In the genomic region with DNA sequence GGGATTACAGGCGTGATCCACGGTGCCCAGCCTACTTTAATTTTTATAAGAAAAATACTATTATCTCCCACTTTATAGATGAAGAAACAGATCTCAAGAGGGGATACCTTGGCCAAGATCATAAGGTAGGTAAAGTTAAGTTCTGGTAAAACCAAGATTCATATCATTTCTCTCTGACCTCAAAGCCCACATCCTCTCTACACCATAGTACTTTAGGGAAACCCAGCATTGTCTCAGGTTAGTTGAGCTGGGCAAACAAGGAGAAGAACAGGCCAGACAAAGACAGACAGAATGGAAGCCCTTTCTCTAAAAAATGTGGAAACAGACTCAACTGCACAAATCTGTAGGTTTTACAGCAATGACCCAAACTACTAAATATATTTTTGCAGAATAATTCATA, we compare ENCODE assay signal across 19 cellular contexts.
DNase-seq lines count a peak whose midpoint lies in the region; ATAC-seq and TF ChIP-seq lines count a peak whose summit lies in the region.
"Had no signal": no experiment of that assay in that cellular context is flagged by ENCODE, and none has a peak within 500 bp of the region (broad histone marks: within the 10 kb centered on the region; RNA-seq: fewer than 3 reads in every experiment).

No MANE protein-coding gene starts in this region.

- peak; percentile 27 to 62 for ATAC-seq in activated CD4-positive, CD25-positive, alpha-beta regulatory T cell treated with anti-CD3 and anti-CD28 coated beads, Interleukin-2, amount 50 U/mL, for 24 hours
- ATAC-seq in HG02610 (IDR thresholded peaks at IDR 0.05; ENCODE audit: unreplicated experiment) (peak; percentile 63), naive B cell (ENCODE audit: low read depth in 2 of 2) (no peak)

- peaks cover 92% of the 10 kb centered on the region for H3K4me1 Mint-ChIP-seq in activated T-helper 1 cell treated with anti-CD3 and anti-CD28 coated beads, Interleukin-12 subunit alpha, Interleukin-12 subunit beta, Interleukin-2, Interleukin-4 antibody, amounts not matched to agents 30 ng/mL and 10 ng/mL and 1 ng/mL, durations not matched to agents 14 hours and 24 hours and 36 hours (ENCODE audit: low read depth)
- H3K4me1 Mint-ChIP-seq in naive B cell, result peaks cover 20 to 32% (median 30%) of the 10 kb centered on the region in 3 donors

- no peaks in the 10 kb centered on the region for H3K27me3 ChIP-seq in dorsolateral prefrontal cortex
- H3K27me3 ChIP-seq: breast epithelium had no signal

- H3K36me3 Mint-ChIP-seq in activated T-helper 1 cell treated with anti-CD3 and anti-CD28 coated beads, Interleukin-12 subunit alpha, Interleukin-12 subunit beta, Interleukin-2, Interleukin-4 antibody, amounts not matched to agents 30 ng/mL and 10 ng/mL and 1 ng/mL, durations not matched to agents 14 hours and 24 hours and 36 hours (ENCODE audit: low read depth), result peaks cover 55% of the 10 kb centered on the region
- H3K36me3 Mint-ChIP-seq in naive B cell, result peaks cover 7 to 22% of the 10 kb centered on the region in 2 donors

- peak overlapping the region; percentile 82 for H3K27ac Mint-ChIP-seq in activated T-helper 1 cell treated with anti-CD3 and anti-CD28 coated beads, Interleukin-12 subunit alpha, Interleukin-12 subunit beta, Interleukin-2, Interleukin-4 antibody, amounts not matched to agents 30 ng/mL and 10 ng/mL and 1 ng/mL, durations not matched to agents 14 hours and 24 hours and 36 hours
- peak overlapping the region in 4 of 6 donors; percentile 32 to 71 (median 54) for H3K27ac Mint-ChIP-seq in naive B cell
- H3K27ac Mint-ChIP-seq: B cell, H9, memory B cell had no signal

- peak overlapping the region; percentile 62 for H3K4me3 Mint-ChIP-seq in activated T-helper 1 cell treated with anti-CD3 and anti-CD28 coated beads, Interleukin-12 subunit alpha, Interleukin-12 subunit beta, Interleukin-2, Interleukin-4 antibody, amounts not matched to agents 30 ng/mL and 10 ng/mL and 1 ng/mL, durations not matched to agents 14 hours and 24 hours and 36 hours
- H3K4me3 Mint-ChIP-seq in naive B cell, result no peak overlapping the region
- H3K4me3 Mint-ChIP-seq: B cell, H9, memory B cell had no signal

- H3K4me3 ChIP-seq in dorsolateral prefrontal cortex, result no peak overlapping the region
- H3K4me3 ChIP-seq: breast epithelium had no signal

- intact Hi-C loops in activated T-helper 1 cell treated with anti-CD3 and anti-CD28 coated beads, Interleukin-12 subunit alpha, Interleukin-12 subunit beta, Interleukin-2, Interleukin-4 antibody, amounts not matched to agents 30 ng/mL and 10 ng/mL and 1 ng/mL, durations not matched to agents 14 hours and 24 hours and 36 hours (cut with micrococcal nuclease), result loop anchor here (1.0 to 10.0 kb wide), 4 partner anchors 22 to 636 kb away; a partner anchor contains a TSS
- intact Hi-C loops in dorsolateral prefrontal cortex (cut with DNase I), result no loop called here

- peak overlapping the region in 1 of 59 donors; percentile 12 for H3K27ac ChIP-seq in dorsolateral prefrontal cortex
- H3K27ac ChIP-seq: 22Rv1, breast epithelium had no signal

- DNase-seq in activated CD4-positive, CD25-positive, alpha-beta regulatory T cell treated with anti-CD3 and anti-CD28 coated beads, Interleukin-2, amount 50 U/mL, for 72 hours, result no peak
- no peak for DNase-seq in activated T-helper 1 cell treated with anti-CD3 and anti-CD28 coated beads, Interleukin-12 subunit alpha, Interleukin-12 subunit beta, Interleukin-2, Interleukin-4 antibody, amounts not matched to agents 30 ng/mL and 10 ng/mL and 1 ng/mL, durations not matched to agents 14 hours and 24 hours and 36 hours (ENCODE audit: low spot score)
- DNase-seq in naive B cell, result no peak
- no peak for DNase-seq in cortex of kidney (lab: John Stamatoyannopoulos, UW)
- DNase-seq in hypothalamus (lab: John Stamatoyannopoulos, UW), result no peak
- DNase-seq in dorsolateral prefrontal cortex, result no peak
- DNase-seq: erythroblast, foreskin melanocyte, H9, NCI-H1417 treated with DMSO at 0.1 percent for 48 hours, NCI-H2171, Right ventricle myocardium superior had no signal

- TF ChIP-seq CTCF in dorsolateral prefrontal cortex (IDR thresholded peaks at IDR 0.05 in 54 of 56, conservative IDR thresholded peaks at IDR 0.05 in 2 of 56; ENCODE audit: low read depth in 1 of 56, partially characterized antibody in 56 of 56), result no peak

- H3K27me3 Mint-ChIP-seq in activated T-helper 1 cell treated with anti-CD3 and anti-CD28 coated beads, Interleukin-12 subunit alpha, Interleukin-12 subunit beta, Interleukin-2, Interleukin-4 antibody, amounts not matched to agents 30 ng/mL and 10 ng/mL and 1 ng/mL, durations not matched to agents 14 hours and 24 hours and 36 hours (ENCODE audit: insufficient read depth), result no peaks in the 10 kb centered on the region
- H3K27me3 Mint-ChIP-seq in naive B cell, result no peaks in the 10 kb centered on the region
- H3K27me3 Mint-ChIP-seq: B cell, memory B cell, progenitor cell of endocrine pancreas had no signal

- no peaks in the 10 kb centered on the region for H3K9me3 Mint-ChIP-seq in activated T-helper 1 cell treated with anti-CD3 and anti-CD28 coated beads, Interleukin-12 subunit alpha, Interleukin-12 subunit beta, Interleukin-2, Interleukin-4 antibody, amounts not matched to agents 30 ng/mL and 10 ng/mL and 1 ng/mL, durations not matched to agents 14 hours and 24 hours and 36 hours
- H3K9me3 Mint-ChIP-seq in naive B cell, result no peaks in the 10 kb centered on the region
- H3K9me3 Mint-ChIP-seq: H9, memory B cell had no signal

Comparison
In these comparisons a context has a peak if more than half of its experiments do, and no peak if none do; other contexts are left out.
1. ATAC-seq: peak in activated CD4-positive, CD25-positive, alpha-beta regulatory T cell treated with anti-CD3 and anti-CD28 coated beads, Interleukin-2, amount 50 U/mL, for 24 hours (2 of 2) and HG02610 (single experiment); none in naive B cell (0 of 2).